16 cellular contexts compared by ENCODE assay signal in genomic region chr10:93235686-93236085, GRCh38.
A peak's percentile ranks its signal among the peaks of the same experiment; 100 is the strongest.
DNase-seq lines count a peak whose midpoint lies in the region; ATAC-seq, FAIRE-seq and TF ChIP-seq lines count a peak whose summit lies in the region.
"Had no signal": no experiment of that assay in that cellular context is flagged by ENCODE, and none has a peak within 500 bp of the region (broad histone marks: within the 10 kb centered on the region; RNA-seq: fewer than 3 reads in every experiment).

No MANE protein-coding gene starts in this region.

- H3K36me3 Mint-ChIP-seq in astrocyte (ENCODE audit: low read depth, unreplicated experiment), result no peaks in the 10 kb centered on the region
- H3K36me3 Mint-ChIP-seq: natural killer cell treated with Interleukin-12 subunit alpha and Interleukin-12 subunit beta and Interleukin-15 and Interleukin-18, amount 100 ng/mL, for 72 hours had no signal

- H3K27ac Mint-ChIP-seq in astrocyte (ENCODE audit: unreplicated experiment), result no peak overlapping the region
- H3K27ac Mint-ChIP-seq: natural killer cell treated with Interleukin-12 subunit alpha and Interleukin-12 subunit beta and Interleukin-15 and Interleukin-18, amount 100 ng/mL, for 72 hours had no signal

- no peak for FAIRE-seq in astrocyte (lab: Jason Lieb, UNC)

- no peak overlapping the region for H3K9ac ChIP-seq in astrocyte (ENCODE audit: low read length)

- ATAC-seq in left cardiac atrium, result peak; percentile 85 to 89
- peak; percentile 24 for ATAC-seq in upper lobe of right lung
- no peak for ATAC-seq in aorta (ENCODE audit: low FRiP score)
- ATAC-seq: natural killer cell treated with Interleukin-12 subunit alpha and Interleukin-12 subunit beta and Interleukin-15 and Interleukin-18, amount 100 ng/mL, for 72 hours; SK-N-SH treated with all-trans-retinoic acid at 6 μM for 48 hours; stimulated activated naive CD8-positive, alpha-beta T cell treated with anti-CD3 and anti-CD28 coated beads, Interleukin-15, Interleukin-2, amounts not matched to agents 100 U/mL and 50 U/mL, for 24 hours had no signal

- H3K9me3 ChIP-seq in right atrium auricular region (no peaks in the 10 kb centered on the region), astrocyte (ENCODE audit: insufficient read depth, low read depth, low read length) (no peaks in the 10 kb centered on the region), upper lobe of right lung (no peaks in the 10 kb centered on the region), aorta (ENCODE audit: control insufficient read depth, low read length) (no peaks in the 10 kb centered on the region)
- H3K9me3 ChIP-seq: Caco-2 had no signal

- H3K27me3 Mint-ChIP-seq in astrocyte (ENCODE audit: low read depth, unreplicated experiment), result peaks cover 5% of the 10 kb centered on the region

- H3K27ac ChIP-seq in right atrium auricular region (peak overlapping the region in 1 of 2 donors; percentile 49), astrocyte (ENCODE audit: low read depth, low read length) (no peak overlapping the region), upper lobe of right lung (no peak overlapping the region), aorta (ENCODE audit: low read depth in 1 of 2, low read length in 2 of 2) (no peak overlapping the region)
- H3K27ac ChIP-seq: VCaP had no signal

- no peaks in the 10 kb centered on the region for H4K20me1 ChIP-seq in astrocyte (ENCODE audit: insufficient read depth, low read length)

- intact Hi-C loops in left cardiac atrium (cut with DNase I) (no loop called here), upper lobe of right lung (cut with DNase I) (no loop called here), aorta (cut with DNase I) (no loop called here)

- WGBS in aorta, 2 donors, result 22% methylated on average over 3 of the region's 3 CpGs

- no peaks in the 10 kb centered on the region for H3K79me2 ChIP-seq in astrocyte (ENCODE audit: insufficient read depth, low read length)

- H3K4me1 ChIP-seq in right atrium auricular region (peaks cover 0 to 12% of the 10 kb centered on the region in 2 donors), astrocyte (ENCODE audit: insufficient read depth, low read length) (no peaks in the 10 kb centered on the region), upper lobe of right lung (no peaks in the 10 kb centered on the region), aorta (ENCODE audit: control insufficient read depth in 1 of 2, insufficient read depth in 2 of 2, low read length in 2 of 2) (peaks cover 3% of the 10 kb centered on the region in 2 donors)
- H3K4me1 ChIP-seq: Caco-2 had no signal

- TF ChIP-seq CTCF in right atrium auricular region (IDR thresholded peaks at IDR 0.05), result no peak
- no peak for TF ChIP-seq CTCF in astrocyte (IDR thresholded peaks at IDR 0.05; ENCODE audit: insufficient read depth, low read depth, low read length)
- no peak for TF ChIP-seq CTCF in upper lobe of right lung (IDR thresholded peaks at IDR 0.05)

- H3K4me2 ChIP-seq in astrocyte (ENCODE audit: low read length), result peak overlapping the region; percentile 12

- peaks cover 1% of the 10 kb centered on the region for H3K9me3 Mint-ChIP-seq in astrocyte (ENCODE audit: unreplicated experiment)
- H3K9me3 Mint-ChIP-seq: natural killer cell treated with Interleukin-12 subunit alpha and Interleukin-12 subunit beta and Interleukin-15 and Interleukin-18, amount 100 ng/mL, for 72 hours had no signal

- DNase-seq in left cardiac atrium (no peak), right atrium auricular region (ENCODE audit: low spot score) (no peak), astrocyte (ENCODE audit: low read depth) (peak; percentile 16), islet precursor cell (peak; percentile 37), upper lobe of right lung (no peak), GM19240 (ENCODE audit: insufficient read length, low spot score) (no peak), NCI-H2081 treated with DMSO at 0.1 percent for 48 hours (lab: John Stamatoyannopoulos, UW) (no peak), aorta (no peak)
- DNase-seq: activated CD8-positive, alpha-beta memory T cell treated with anti-CD3 and anti-CD28 coated beads for 24 hours; activated effector memory CD4-positive, alpha-beta T cell treated with anti-CD3 and anti-CD28 coated beads, Interleukin-2, amount 50 U/mL, for 16 hours; effector memory CD4-positive, alpha-beta T cell; stimulated activated naive CD8-positive, alpha-beta T cell treated with anti-CD3 and anti-CD28 coated beads, Interleukin-15, Interleukin-2, amounts not matched to agents 100 U/mL and 50 U/mL, for 24 hours had no signal

- H3K4me3 Mint-ChIP-seq in astrocyte (ENCODE audit: unreplicated experiment), result no peak overlapping the region
- H3K4me3 Mint-ChIP-seq: natural killer cell treated with Interleukin-12 subunit alpha and Interleukin-12 subunit beta and Interleukin-15 and Interleukin-18, amount 100 ng/mL, for 72 hours had no signal

- H3K27me3 ChIP-seq in right atrium auricular region (no peaks in the 10 kb centered on the region), astrocyte (ENCODE audit: insufficient read depth, low read length) (peaks cover 4% of the 10 kb centered on the region), upper lobe of right lung (no peaks in the 10 kb centered on the region), aorta (ENCODE audit: control insufficient read depth in 1 of 2, insufficient read depth in 2 of 2, low read length in 1 of 2) (no peaks in the 10 kb centered on the region)

- H3K4me3 ChIP-seq in right atrium auricular region, result no peak overlapping the region
- H3K4me3 ChIP-seq in astrocyte (ENCODE audit: insufficient read depth, low read depth, low read length), result no peak overlapping the region
- H3K4me3 ChIP-seq in upper lobe of right lung, result no peak overlapping the region
- H3K4me3 ChIP-seq in aorta (ENCODE audit: low read length in 2 of 2), result no peak overlapping the region

- peaks cover 2% of the 10 kb centered on the region for H3K4me1 Mint-ChIP-seq in astrocyte (ENCODE audit: low read depth, unreplicated experiment)

- no peak overlapping the region for H2AFZ ChIP-seq in astrocyte (ENCODE audit: low read depth, low read length)

- H3K36me3 ChIP-seq in right atrium auricular region, result no peaks in the 10 kb centered on the region
- no peaks in the 10 kb centered on the region for H3K36me3 ChIP-seq in astrocyte (ENCODE audit: insufficient read depth, low read length)
- no peaks in the 10 kb centered on the region for H3K36me3 ChIP-seq in upper lobe of right lung
- no peaks in the 10 kb centered on the region for H3K36me3 ChIP-seq in aorta (ENCODE audit: control insufficient read depth in 1 of 2, insufficient read depth in 2 of 2, low read length in 1 of 2)

Comparison
In these comparisons a context has a peak if more than half of its experiments do, and no peak if none do; other contexts are left out.
1. DNase-seq: peak in astrocyte (single experiment) and islet precursor cell (single experiment); none in left cardiac atrium (single experiment), right atrium auricular region (single experiment), upper lobe of right lung (single experiment), GM19240 (single experiment), NCI-H2081 treated with DMSO at 0.1 percent for 48 hours (single experiment) and aorta (0 of 2).